Comparison of ENCODE assay signal across 20 cellular contexts in genomic region chr21:14528815-14529214, GRCh38. TPM values are rescaled to one million over a fixed set of nuclear protein-coding genes. Genes with fewer than 3 reads are reported as not detected.
DNase-seq lines count a peak whose midpoint lies in the region; ATAC-seq and TF ChIP-seq lines count a peak whose summit lies in the region.
"Had no signal": no experiment of that assay in that cellular context is flagged by ENCODE, and none has a peak within 500 bp of the region (broad histone marks: within the 10 kb centered on the region; RNA-seq: fewer than 3 reads in every experiment).

No MANE protein-coding gene starts in this region.

- peak overlapping the region; percentile 51 for H3K27ac Mint-ChIP-seq in activated naive CD4-positive, alpha-beta T cell treated with anti-CD3 and anti-CD28 coated beads, Interleukin-2, amount 10 ng/mL, durations not matched to agents 7 days and 5 days
- H3K27ac Mint-ChIP-seq in activated naive CD8-positive, alpha-beta T cell treated with anti-CD3 and anti-CD28 coated beads for 36 hours = peak overlapping the region; percentile 92
- H3K27ac Mint-ChIP-seq: H9 had no signal

- intact Hi-C loops in sciatic nerve (cut with DNase I) = no loop called here

- H3K9me3 Mint-ChIP-seq in activated naive CD4-positive, alpha-beta T cell treated with anti-CD3 and anti-CD28 coated beads, Interleukin-2, amount 10 ng/mL, durations not matched to agents 7 days and 5 days = peaks cover 1% of the 10 kb centered on the region
- H3K9me3 Mint-ChIP-seq in activated naive CD8-positive, alpha-beta T cell treated with anti-CD3 and anti-CD28 coated beads for 36 hours = peaks cover 4% of the 10 kb centered on the region
- H3K9me3 Mint-ChIP-seq: H9 had no signal

- peak; percentile 62 for ATAC-seq in sciatic nerve
- no peak for ATAC-seq in HG02840 (IDR thresholded peaks at IDR 0.05; ENCODE audit: low FRiP score, unreplicated experiment)
- no peak for ATAC-seq in GM18861 (IDR thresholded peaks at IDR 0.05; ENCODE audit: unreplicated experiment)
- ATAC-seq in GM19455 (IDR thresholded peaks at IDR 0.05; ENCODE audit: unreplicated experiment) = no peak

- no peaks in the 10 kb centered on the region for H3K27me3 Mint-ChIP-seq in activated naive CD4-positive, alpha-beta T cell treated with anti-CD3 and anti-CD28 coated beads, Interleukin-2, amount 10 ng/mL, durations not matched to agents 7 days and 5 days
- no peaks in the 10 kb centered on the region for H3K27me3 Mint-ChIP-seq in activated naive CD8-positive, alpha-beta T cell treated with anti-CD3 and anti-CD28 coated beads for 36 hours

- CTCF ChIA-PET in activated naive CD4-positive, alpha-beta T cell treated with anti-CD3 and anti-CD28 coated beads, Interleukin-2, amount 10 ng/mL, durations not matched to agents 7 days and 5 days (lab: Charles Lee) = interaction anchor here (1.5 to 2.1 kb wide), 2 partner anchors 14 to 209 kb away, joined by 3 to 7 read pairs; no protein-coding TSS in a partner anchor

- no peak for DNase-seq in activated naive CD4-positive, alpha-beta T cell treated with anti-CD3 and anti-CD28 coated beads, Interleukin-2, amount 10 ng/mL, durations not matched to agents 7 days and 5 days
- DNase-seq in activated naive CD4-positive, alpha-beta T cell treated with anti-CD3 and anti-CD28 coated beads, Interleukin-2, amount 50 U/mL, for 16 hours = no peak
- DNase-seq in HL-60 (ENCODE audit: low read depth in 1 of 2, low spot score in 1 of 2) (no peak), sciatic nerve (ENCODE audit: low spot score) (no peak)
- DNase-seq in activated naive CD8-positive, alpha-beta T cell treated with anti-CD3 and anti-CD28 coated beads for 36 hours = no peak
- DNase-seq: adrenal gland; COR-L47; effector CD4-positive, alpha-beta T cell; EL; H9; kidney; occipital lobe; right cardiac atrium; substantia nigra; SW 1271; WERI-Rb-1 had no signal

- no peaks in the 10 kb centered on the region for H3K27me3 ChIP-seq in HL-60 (ENCODE audit: insufficient read depth, poor library complexity, severe bottlenecking)
- H3K27me3 ChIP-seq: adrenal gland, cardiac muscle cell had no signal

- peaks cover 70% of the 10 kb centered on the region for H3K4me1 Mint-ChIP-seq in activated naive CD4-positive, alpha-beta T cell treated with anti-CD3 and anti-CD28 coated beads, Interleukin-2, amount 10 ng/mL, durations not matched to agents 7 days and 5 days
- peaks cover 62% of the 10 kb centered on the region for H3K4me1 Mint-ChIP-seq in activated naive CD8-positive, alpha-beta T cell treated with anti-CD3 and anti-CD28 coated beads for 36 hours
- H3K4me1 Mint-ChIP-seq: H9 had no signal

- no peak overlapping the region for H3K4me3 Mint-ChIP-seq in activated naive CD4-positive, alpha-beta T cell treated with anti-CD3 and anti-CD28 coated beads, Interleukin-2, amount 10 ng/mL, durations not matched to agents 7 days and 5 days
- peak overlapping the region; percentile 39 for H3K4me3 Mint-ChIP-seq in activated naive CD8-positive, alpha-beta T cell treated with anti-CD3 and anti-CD28 coated beads for 36 hours
- H3K4me3 Mint-ChIP-seq: H9 had no signal

- TF ChIP-seq CTCF in HL-60 (IDR thresholded peaks at IDR 0.05; ENCODE audit: insufficient read depth, low read length) = no peak

- H3K4me3 ChIP-seq in HL-60 (replicated peaks; ENCODE audit: insufficient read depth, low read length) = no peak overlapping the region
- H3K4me3 ChIP-seq: adrenal gland, cardiac muscle cell had no signal

- H3K27ac ChIP-seq in HL-60 (replicated peaks) = peak overlapping the region; percentile 69
- H3K27ac ChIP-seq: cardiac muscle cell, WERI-Rb-1 had no signal

- H3K36me3 Mint-ChIP-seq in activated naive CD4-positive, alpha-beta T cell treated with anti-CD3 and anti-CD28 coated beads, Interleukin-2, amount 10 ng/mL, durations not matched to agents 7 days and 5 days = peaks cover 39% of the 10 kb centered on the region
- peaks cover 57% of the 10 kb centered on the region for H3K36me3 Mint-ChIP-seq in activated naive CD8-positive, alpha-beta T cell treated with anti-CD3 and anti-CD28 coated beads for 36 hours

RNA-seq across cellular contexts. Expression of gene SAMSN1, which starts 17.3 kb away (rescaled TPM):
- total RNA-seq in activated naive CD8-positive, alpha-beta T cell treated with anti-CD3 and anti-CD28 coated beads for 36 hours = 100 to 1,000 TPM; 113 to 119 TPM
- 10.8 TPM for total RNA-seq in sciatic nerve
